9 cellular contexts compared by ENCODE assay signal in genomic region chr4:56995525-56995924, GRCh38. TPM values are rescaled to one million over a fixed set of nuclear protein-coding genes. Genes with fewer than 3 reads are reported as not detected.
DNase-seq lines count a peak whose midpoint lies in the region; ATAC-seq and TF ChIP-seq lines count a peak whose summit lies in the region.
"Had no signal": no experiment of that assay in that cellular context is flagged by ENCODE, and none has a peak within 500 bp of the region (broad histone marks: within the 10 kb centered on the region; RNA-seq: fewer than 3 reads in every experiment).

No MANE protein-coding gene starts in this region.

- ATAC-seq in HG02840 (IDR thresholded peaks at IDR 0.05; ENCODE audit: low FRiP score, unreplicated experiment) (no peak), GM18870 (IDR thresholded peaks at IDR 0.05; ENCODE audit: unreplicated experiment) (no peak), GM21576 (IDR thresholded peaks at IDR 0.05; ENCODE audit: unreplicated experiment) (no peak)

- no peak overlapping the region for H3K4me3 ChIP-seq in choroid plexus epithelial cell (ENCODE audit: low read depth, low read length)

- TF ChIP-seq CTCF in choroid plexus epithelial cell (conservative IDR thresholded peaks at IDR 0.05; ENCODE audit: low read depth, low read length): no peak

- H3K27ac ChIP-seq in temporal lobe (ENCODE audit: low read depth, low read length): peak overlapping the region; percentile 10

- DNase-seq in NCI-H1694 treated with DMSO at 0.1 percent for 48 hours (lab: John Stamatoyannopoulos, UW): peak; percentile 63
- peak; percentile 85 for DNase-seq in choroid plexus epithelial cell (ENCODE audit: low read depth)
- peak; percentile 3 for DNase-seq in left kidney (ENCODE audit: low read depth, low spot score)
- no peak for DNase-seq in NCI-H187 (lab: John Stamatoyannopoulos, UW)
- DNase-seq: amniotic stem cell had no signal

RNA-seq across cellular contexts. Expression of gene POLR2B, which starts 16.8 kb away (rescaled TPM):
- 179 TPM for total RNA-seq in temporal lobe

RNA-seq across cellular contexts. Expression of gene NOA1, which starts 18.1 kb away (rescaled TPM):
- total RNA-seq in temporal lobe: 16.7 TPM

Comparison
In these comparisons a context has a peak if more than half of its experiments do, and no peak if none do; other contexts are left out.
1. DNase-seq: peak in NCI-H1694 treated with DMSO at 0.1 percent for 48 hours (single experiment), choroid plexus epithelial cell (single experiment) and left kidney (single experiment); none in NCI-H187 (0 of 2).